ENCODE assay signal across 1 cellular context in the genomic region with DNA sequence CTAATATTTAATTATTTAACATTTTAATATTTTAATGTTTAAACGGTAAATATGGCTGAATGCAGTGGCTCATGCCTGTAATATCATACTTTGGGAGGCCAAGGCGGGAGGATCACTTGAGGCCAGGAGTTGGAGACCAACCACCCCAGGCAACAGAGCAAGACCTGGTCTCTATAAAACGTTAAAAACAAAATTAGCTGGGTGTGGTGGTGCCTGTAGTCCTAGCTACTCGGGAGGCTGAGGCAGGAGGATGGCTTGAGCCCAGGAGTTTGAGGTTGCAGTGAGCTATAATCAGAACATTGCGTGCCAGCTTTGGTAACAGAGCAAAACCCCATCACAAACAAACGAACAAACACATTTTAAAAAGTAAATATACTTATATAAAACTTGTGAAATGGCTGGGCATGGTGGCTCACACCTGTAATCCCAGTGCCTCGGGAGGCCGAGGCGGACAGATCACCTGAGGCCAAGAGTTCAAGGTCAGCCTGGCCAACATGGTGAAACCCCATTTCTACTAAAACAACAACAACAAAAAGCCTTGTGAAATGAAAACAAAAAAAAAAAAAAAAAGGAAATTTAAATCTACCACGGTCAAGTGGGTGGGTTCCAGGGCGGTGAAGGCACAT.
TF ChIP-seq lines count a peak whose summit lies in the region.

No MANE protein-coding gene starts in this region.

TF ChIP-seq in HepG2, 621 proteins besides CTCF, POLR2A, EP300 and RAD21:
- TF ChIP-seq ZNF777 (CRISPR knock-in tag; IDR thresholded peaks at IDR 0.05): peak; percentile 0; the same call in 1 of the 2 replicates
- TF ChIP-seq BHLHE40 (IDR thresholded peaks at IDR 0.05; ENCODE audit: low read length): peak; percentile 75
- peak; percentile 24; the same call in 1 of the 2 replicates for TF ChIP-seq ZNF878 (CRISPR knock-in tag; IDR thresholded peaks at IDR 0.05)
- TF ChIP-seq, protein P1, sequence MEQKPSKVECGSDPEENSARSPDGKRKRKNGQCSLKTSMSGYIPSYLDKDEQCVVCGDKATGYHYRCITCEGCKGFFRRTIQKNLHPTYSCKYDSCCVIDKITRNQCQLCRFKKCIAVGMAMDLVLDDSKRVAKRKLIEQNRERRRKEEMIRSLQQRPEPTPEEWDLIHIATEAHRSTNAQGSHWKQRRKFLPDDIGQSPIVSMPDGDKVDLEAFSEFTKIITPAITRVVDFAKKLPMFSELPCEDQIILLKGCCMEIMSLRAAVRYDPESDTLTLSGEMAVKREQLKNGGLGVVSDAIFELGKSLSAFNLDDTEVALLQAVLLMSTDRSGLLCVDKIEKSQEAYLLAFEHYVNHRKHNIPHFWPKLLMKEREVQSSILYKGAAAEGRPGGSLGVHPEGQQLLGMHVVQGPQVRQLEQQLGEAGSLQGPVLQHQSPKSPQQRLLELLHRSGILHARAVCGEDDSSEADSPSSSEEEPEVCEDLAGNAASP (CRISPR knock-in tag; IDR thresholded peaks at IDR 0.05; ENCODE audit: borderline replicate concordance): peak; percentile 24; the same call in 1 of the 2 replicates
- peak; percentile 98 for TF ChIP-seq ZNF460 (CRISPR knock-in tag; IDR thresholded peaks at IDR 0.05; ENCODE audit: borderline replicate concordance)
- TF ChIP-seq ZMYM2 (CRISPR knock-in tag; IDR thresholded peaks at IDR 0.05): peak; percentile 86; the same call in 1 of the 2 replicates
- TF ChIP-seq, protein P2, sequence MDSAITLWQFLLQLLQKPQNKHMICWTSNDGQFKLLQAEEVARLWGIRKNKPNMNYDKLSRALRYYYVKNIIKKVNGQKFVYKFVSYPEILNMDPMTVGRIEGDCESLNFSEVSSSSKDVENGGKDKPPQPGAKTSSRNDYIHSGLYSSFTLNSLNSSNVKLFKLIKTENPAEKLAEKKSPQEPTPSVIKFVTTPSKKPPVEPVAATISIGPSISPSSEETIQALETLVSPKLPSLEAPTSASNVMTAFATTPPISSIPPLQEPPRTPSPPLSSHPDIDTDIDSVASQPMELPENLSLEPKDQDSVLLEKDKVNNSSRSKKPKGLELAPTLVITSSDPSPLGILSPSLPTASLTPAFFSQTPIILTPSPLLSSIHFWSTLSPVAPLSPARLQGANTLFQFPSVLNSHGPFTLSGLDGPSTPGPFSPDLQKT (CRISPR knock-in tag; IDR thresholded peaks at IDR 0.05; ENCODE audit: borderline replicate concordance): no peak
- peak; percentile 44; the same call in 1 of the 2 replicates for TF ChIP-seq ZNF3 (CRISPR knock-in tag; IDR thresholded peaks at IDR 0.05)
- no peak for TF ChIP-seq ZNF570 (CRISPR knock-in tag; IDR thresholded peaks at IDR 0.05; ENCODE audit: borderline replicate concordance)
- TF ChIP-seq ZNF234 (CRISPR knock-in tag; conservative IDR thresholded peaks at IDR 0.05): no peak
- peak; percentile 33; the same call in 1 of the 2 replicates for TF ChIP-seq FOSL2 (CRISPR knock-in tag; IDR thresholded peaks at IDR 0.05)
- no peak for TF ChIP-seq ZBTB8A (CRISPR knock-in tag; IDR thresholded peaks at IDR 0.05; ENCODE audit: borderline replicate concordance, low read depth)
- TF ChIP-seq YY1 (IDR thresholded peaks at IDR 0.05; ENCODE audit: insufficient read depth, insufficient replicate concordance, low read depth, low read length): peak; percentile 2
- TF ChIP-seq NCOA5 (CRISPR knock-in tag; IDR thresholded peaks at IDR 0.05): no peak
- TF ChIP-seq, protein P3, sequence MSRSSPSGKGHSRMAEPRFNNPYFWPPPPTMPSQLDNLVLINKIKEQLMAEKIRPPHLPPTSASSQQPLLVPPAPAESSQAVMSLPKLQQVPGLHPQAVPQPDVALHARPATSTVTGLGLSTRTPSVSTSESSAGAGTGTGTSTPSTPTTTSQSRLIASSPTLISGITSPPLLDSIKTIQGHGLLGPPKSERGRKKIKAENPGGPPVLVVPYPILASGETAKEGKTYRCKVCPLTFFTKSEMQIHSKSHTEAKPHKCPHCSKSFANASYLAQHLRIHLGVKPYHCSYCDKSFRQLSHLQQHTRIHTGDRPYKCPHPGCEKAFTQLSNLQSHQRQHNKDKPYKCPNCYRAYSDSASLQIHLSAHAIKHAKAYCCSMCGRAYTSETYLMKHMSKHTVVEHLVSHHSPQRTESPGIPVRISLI (CRISPR knock-in tag; IDR thresholded peaks at IDR 0.05; ENCODE audit: borderline replicate concordance): 0 out of 2 replicates have a peak, but pooled peaks have one; percentile 31
- peak; percentile 69; the same call in 1 of the 2 replicates for TF ChIP-seq FOXP1 (IDR thresholded peaks at IDR 0.05)
- peak; percentile 61 for TF ChIP-seq FOXP1 (CRISPR knock-in tag; IDR thresholded peaks at IDR 0.05)
- TF ChIP-seq RARA (CRISPR knock-in tag; IDR thresholded peaks at IDR 0.05): peak; percentile 87
- TF ChIP-seq EED (CRISPR knock-in tag; IDR thresholded peaks at IDR 0.05): no peak
- TF ChIP-seq NR2C2 (CRISPR knock-in tag; IDR thresholded peaks at IDR 0.05; ENCODE audit: borderline replicate concordance): peak; percentile 41; the same call in 1 of the 2 replicates
- TF ChIP-seq CBX5 (CRISPR knock-in tag; IDR thresholded peaks at IDR 0.05; ENCODE audit: borderline replicate concordance): 0 out of 2 replicates have a peak, but pooled peaks have one; percentile 21
- peak; percentile 47; the same call in 1 of the 2 replicates for TF ChIP-seq FOXJ3 (CRISPR knock-in tag; IDR thresholded peaks at IDR 0.05; ENCODE audit: borderline replicate concordance)
- peak; percentile 40; the same call in 1 of the 2 replicates for TF ChIP-seq ZNF644 (CRISPR knock-in tag; IDR thresholded peaks at IDR 0.05; ENCODE audit: low read depth)
- TF ChIP-seq, protein P4, sequence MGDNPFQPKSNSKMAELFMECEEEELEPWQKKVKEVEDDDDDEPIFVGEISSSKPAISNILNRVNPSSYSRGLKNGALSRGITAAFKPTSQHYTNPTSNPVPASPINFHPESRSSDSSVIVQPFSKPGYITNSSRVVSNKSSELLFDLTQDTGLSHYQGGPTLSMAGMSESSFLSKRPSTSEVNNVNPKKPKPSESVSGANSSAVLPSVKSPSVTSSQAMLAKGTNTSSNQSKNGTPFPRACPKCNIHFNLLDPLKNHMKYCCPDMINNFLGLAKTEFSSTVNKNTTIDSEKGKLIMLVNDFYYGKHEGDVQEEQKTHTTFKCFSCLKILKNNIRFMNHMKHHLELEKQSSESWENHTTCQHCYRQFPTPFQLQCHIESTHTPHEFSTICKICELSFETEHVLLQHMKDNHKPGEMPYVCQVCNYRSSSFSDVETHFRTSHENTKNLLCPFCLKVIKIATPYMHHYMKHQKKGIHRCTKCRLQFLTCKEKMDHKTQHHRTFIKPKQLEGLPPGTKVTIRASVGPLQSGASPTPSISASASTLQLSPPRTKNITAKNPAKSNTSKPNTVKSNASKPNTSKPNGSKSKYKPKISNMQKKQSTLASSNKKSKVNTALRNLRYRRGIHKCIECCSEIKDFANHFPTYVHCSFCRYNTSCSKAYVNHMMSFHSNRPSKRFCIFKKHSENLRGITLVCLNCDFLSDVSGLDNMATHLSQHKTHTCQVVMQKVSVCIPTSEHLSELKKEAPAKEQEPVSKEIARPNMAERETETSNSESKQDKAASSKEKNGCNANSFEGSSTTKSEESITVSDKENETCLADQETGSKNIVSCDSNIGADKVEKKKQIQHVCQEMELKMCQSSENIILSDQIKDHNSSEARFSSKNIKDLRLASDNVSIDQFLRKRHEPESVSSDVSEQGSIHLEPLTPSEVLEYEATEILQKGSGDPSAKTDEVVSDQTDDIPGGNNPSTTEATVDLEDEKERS (CRISPR knock-in tag; IDR thresholded peaks at IDR 0.05): peak; percentile 40; the same call in 1 of the 2 replicates
- TF ChIP-seq RFXAP (CRISPR knock-in tag; IDR thresholded peaks at IDR 0.05; ENCODE audit: borderline replicate concordance): 0 out of 2 replicates have a peak, but pooled peaks have one; percentile 11
- no peak for TF ChIP-seq ZNF720 (CRISPR knock-in tag; IDR thresholded peaks at IDR 0.05)
- TF ChIP-seq, protein P5, sequence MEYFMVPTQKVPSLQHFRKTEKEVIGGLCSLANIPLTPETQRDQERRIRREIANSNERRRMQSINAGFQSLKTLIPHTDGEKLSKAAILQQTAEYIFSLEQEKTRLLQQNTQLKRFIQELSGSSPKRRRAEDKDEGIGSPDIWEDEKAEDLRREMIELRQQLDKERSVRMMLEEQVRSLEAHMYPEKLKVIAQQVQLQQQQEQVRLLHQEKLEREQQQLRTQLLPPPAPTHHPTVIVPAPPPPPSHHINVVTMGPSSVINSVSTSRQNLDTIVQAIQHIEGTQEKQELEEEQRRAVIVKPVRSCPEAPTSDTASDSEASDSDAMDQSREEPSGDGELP (IDR thresholded peaks at IDR 0.05; ENCODE audit: borderline replicate concordance, low read depth): no peak
- TF ChIP-seq TRIM24 (CRISPR knock-in tag; IDR thresholded peaks at IDR 0.05): peak; percentile 63; the same call in 1 of the 2 replicates
- peak; percentile 52 for TF ChIP-seq RXRA (CRISPR knock-in tag; IDR thresholded peaks at IDR 0.05)
- peak; percentile 62 to 70 for TF ChIP-seq NR2F1 (CRISPR knock-in tag; IDR thresholded peaks at IDR 0.05)
- TF ChIP-seq, protein P6, sequence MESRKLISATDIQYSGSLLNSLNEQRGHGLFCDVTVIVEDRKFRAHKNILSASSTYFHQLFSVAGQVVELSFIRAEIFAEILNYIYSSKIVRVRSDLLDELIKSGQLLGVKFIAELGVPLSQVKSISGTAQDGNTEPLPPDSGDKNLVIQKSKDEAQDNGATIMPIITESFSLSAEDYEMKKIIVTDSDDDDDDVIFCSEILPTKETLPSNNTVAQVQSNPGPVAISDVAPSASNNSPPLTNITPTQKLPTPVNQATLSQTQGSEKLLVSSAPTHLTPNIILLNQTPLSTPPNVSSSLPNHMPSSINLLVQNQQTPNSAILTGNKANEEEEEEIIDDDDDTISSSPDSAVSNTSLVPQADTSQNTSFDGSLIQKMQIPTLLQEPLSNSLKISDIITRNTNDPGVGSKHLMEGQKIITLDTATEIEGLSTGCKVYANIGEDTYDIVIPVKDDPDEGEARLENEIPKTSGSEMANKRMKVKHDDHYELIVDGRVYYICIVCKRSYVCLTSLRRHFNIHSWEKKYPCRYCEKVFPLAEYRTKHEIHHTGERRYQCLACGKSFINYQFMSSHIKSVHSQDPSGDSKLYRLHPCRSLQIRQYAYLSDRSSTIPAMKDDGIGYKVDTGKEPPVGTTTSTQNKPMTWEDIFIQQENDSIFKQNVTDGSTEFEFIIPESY (CRISPR knock-in tag; IDR thresholded peaks at IDR 0.05): peak; percentile 27; the same call in 1 of the 2 replicates
- TF ChIP-seq NR2F6 (IDR thresholded peaks at IDR 0.05): peak; percentile 48; the same call in 1 of the 2 replicates
- TF ChIP-seq NR2F6 (CRISPR knock-in tag; IDR thresholded peaks at IDR 0.05): peak; percentile 67
- 0 out of 2 replicates have a peak, but pooled peaks have one; percentile 0 for TF ChIP-seq ZNF703 (CRISPR knock-in tag; IDR thresholded peaks at IDR 0.05; ENCODE audit: borderline replicate concordance)
- TF ChIP-seq ZNF34 (CRISPR knock-in tag; IDR thresholded peaks at IDR 0.05; ENCODE audit: borderline replicate concordance): no peak
- TF ChIP-seq, protein P7, sequence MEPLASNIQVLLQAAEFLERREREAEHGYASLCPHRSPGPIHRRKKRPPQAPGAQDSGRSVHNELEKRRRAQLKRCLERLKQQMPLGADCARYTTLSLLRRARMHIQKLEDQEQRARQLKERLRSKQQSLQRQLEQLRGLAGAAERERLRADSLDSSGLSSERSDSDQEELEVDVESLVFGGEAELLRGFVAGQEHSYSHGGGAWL (CRISPR knock-in tag; IDR thresholded peaks at IDR 0.05): peak; percentile 31; the same call in 1 of the 2 replicates
- TF ChIP-seq NFYC (CRISPR knock-in tag; IDR thresholded peaks at IDR 0.05): peak; percentile 15; the same call in 1 of the 2 replicates
- no peak for TF ChIP-seq KAT7 (CRISPR knock-in tag; IDR thresholded peaks at IDR 0.05; ENCODE audit: borderline replicate concordance)
- TF ChIP-seq ZNF780A (CRISPR knock-in tag; IDR thresholded peaks at IDR 0.05): no peak
- TF ChIP-seq FOXK1 (CRISPR knock-in tag; IDR thresholded peaks at IDR 0.05; ENCODE audit: borderline replicate concordance, low read depth): 0 out of 2 replicates have a peak, but pooled peaks have one; percentile 35
- TF ChIP-seq, protein P8, sequence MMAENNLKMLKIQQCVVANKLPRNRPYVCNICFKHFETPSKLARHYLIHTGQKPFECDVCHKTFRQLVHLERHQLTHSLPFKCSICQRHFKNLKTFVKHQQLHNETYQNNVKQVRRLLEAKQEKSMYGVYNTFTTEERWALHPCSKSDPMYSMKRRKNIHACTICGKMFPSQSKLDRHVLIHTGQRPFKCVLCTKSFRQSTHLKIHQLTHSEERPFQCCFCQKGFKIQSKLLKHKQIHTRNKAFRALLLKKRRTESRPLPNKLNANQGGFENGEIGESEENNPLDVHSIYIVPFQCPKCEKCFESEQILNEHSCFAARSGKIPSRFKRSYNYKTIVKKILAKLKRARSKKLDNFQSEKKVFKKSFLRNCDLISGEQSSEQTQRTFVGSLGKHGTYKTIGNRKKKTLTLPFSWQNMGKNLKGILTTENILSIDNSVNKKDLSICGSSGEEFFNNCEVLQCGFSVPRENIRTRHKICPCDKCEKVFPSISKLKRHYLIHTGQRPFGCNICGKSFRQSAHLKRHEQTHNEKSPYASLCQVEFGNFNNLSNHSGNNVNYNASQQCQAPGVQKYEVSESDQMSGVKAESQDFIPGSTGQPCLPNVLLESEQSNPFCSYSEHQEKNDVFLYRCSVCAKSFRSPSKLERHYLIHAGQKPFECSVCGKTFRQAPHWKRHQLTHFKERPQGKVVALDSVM (CRISPR knock-in tag; IDR thresholded peaks at IDR 0.05): peak; percentile 90
- no peak for TF ChIP-seq SIX1 (CRISPR knock-in tag; IDR thresholded peaks at IDR 0.05; ENCODE audit: borderline replicate concordance)
TF ChIP-seq in HepG2: peak in this region for 28.
